In the genomic region with DNA sequence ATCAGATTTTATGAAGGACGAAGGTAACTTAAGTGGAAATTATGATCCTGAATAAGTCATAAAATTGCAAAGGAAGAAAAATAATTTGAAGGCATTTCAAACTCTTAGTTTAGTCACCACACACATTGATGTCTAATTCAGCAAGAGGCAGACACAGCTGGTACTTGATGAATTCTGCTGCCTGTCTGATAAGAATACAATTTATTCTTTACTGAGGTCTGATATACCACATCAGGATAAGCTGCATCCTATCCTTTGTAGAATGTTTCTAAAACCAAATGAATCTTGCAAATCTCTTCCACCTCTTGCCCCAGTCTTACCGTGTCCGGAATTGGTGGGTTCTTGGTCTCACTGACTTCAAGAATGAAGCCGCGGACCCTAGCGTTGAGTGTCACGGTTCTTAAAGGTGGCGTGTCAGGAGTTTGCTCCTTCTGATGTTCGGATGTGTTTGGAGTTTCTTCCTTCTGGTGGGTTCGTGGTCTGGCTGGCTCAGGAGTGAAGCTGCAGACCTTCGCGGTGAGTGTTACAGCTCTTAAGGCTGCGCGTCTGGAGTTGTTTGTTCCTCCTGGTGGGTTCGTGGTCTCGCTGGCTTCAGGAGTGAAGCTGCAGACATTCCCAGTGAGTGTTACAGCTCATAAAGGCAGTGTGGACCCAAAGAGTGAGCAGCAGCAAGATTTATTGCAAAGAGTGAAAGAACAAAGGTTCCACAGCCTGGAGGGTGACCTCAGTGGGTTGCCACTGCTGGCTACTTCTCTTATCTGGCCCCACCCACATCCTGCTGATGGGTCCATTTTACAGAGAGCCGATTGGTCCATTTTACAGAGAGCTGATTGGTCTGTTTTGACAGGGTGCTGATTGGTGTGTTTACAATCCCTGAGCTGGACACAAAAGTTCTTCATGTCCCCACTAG, we compare ENCODE assay signal across 10 cellular contexts. TPM values are rescaled to one million over a fixed set of nuclear protein-coding genes. Genes with fewer than 3 reads are reported as not detected.
DNase-seq lines count a peak whose midpoint lies in the region; ATAC-seq and TF ChIP-seq lines count a peak whose summit lies in the region.
"Not testable (repeated sequence)": the region's sequence is repeated elsewhere in the genome, so short reads cannot be mapped to it uniquely, and the experiment has no call there.
"Had no signal": no experiment of that assay in that cellular context is flagged by ENCODE, and none has a peak within 500 bp of the region (broad histone marks: within the 10 kb centered on the region; RNA-seq: fewer than 3 reads in every experiment).

A gene with protein sequence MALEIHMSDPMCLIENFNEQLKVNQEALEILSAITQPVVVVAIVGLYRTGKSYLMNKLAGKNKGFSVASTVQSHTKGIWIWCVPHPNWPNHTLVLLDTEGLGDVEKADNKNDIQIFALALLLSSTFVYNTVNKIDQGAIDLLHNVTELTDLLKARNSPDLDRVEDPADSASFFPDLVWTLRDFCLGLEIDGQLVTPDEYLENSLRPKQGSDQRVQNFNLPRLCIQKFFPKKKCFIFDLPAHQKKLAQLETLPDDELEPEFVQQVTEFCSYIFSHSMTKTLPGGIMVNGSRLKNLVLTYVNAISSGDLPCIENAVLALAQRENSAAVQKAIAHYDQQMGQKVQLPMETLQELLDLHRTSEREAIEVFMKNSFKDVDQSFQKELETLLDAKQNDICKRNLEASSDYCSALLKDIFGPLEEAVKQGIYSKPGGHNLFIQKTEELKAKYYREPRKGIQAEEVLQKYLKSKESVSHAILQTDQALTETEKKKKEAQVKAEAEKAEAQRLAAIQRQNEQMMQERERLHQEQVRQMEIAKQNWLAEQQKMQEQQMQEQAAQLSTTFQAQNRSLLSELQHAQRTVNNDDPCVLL (minus strand): TSS at position 729 of the 910 bp plus-strand sequence. CDS start 3,305 bp downstream, outside the sequence.

- CTCF ChIA-PET in activated CD4-positive, alpha-beta memory T cell treated with anti-CD3 and anti-CD28 coated beads, Interleukin-2, amount 10 ng/mL, durations not matched to agents 7 days and 5 days (lab: Charles Lee), result interaction anchor here (0.9 to 7.1 kb wide), 15 partner anchors 12 to 288 kb away, joined by 3 to 51 read pairs (median 4); a partner anchor contains a TSS

- peaks cover 37% of the 10 kb centered on the region for H3K36me3 ChIP-seq in DND-41 (ENCODE audit: insufficient read depth, low read length)
- not testable (repeated sequence) for H3K36me3 ChIP-seq in mucosa of descending colon (ENCODE audit: low read depth)

- DNase-seq in DND-41, result peak; percentile 84
- DNase-seq in OCI-M1 (lab: John Stamatoyannopoulos, UW), result peak; percentile 92
- DNase-seq in activated CD4-positive, alpha-beta memory T cell treated with anti-CD3 and anti-CD28 coated beads, Interleukin-2, amount 10 ng/mL, durations not matched to agents 7 days and 5 days, result peak; percentile 86
- DNase-seq in activated naive CD8-positive, alpha-beta T cell treated with anti-CD3 and anti-CD28 coated beads, Interleukin-2, amount 50 U/mL, for 16 hours (ENCODE audit: low read depth, low spot score), result peak; percentile 54
- DNase-seq in mucosa of descending colon, result peak; percentile 23 to 59 (median 44)
- DNase-seq in stimulated activated CD8-positive, alpha-beta memory T cell treated with anti-CD3 and anti-CD28 coated beads, Interleukin-15, amount 100 ng/mL, for 4 hours (ENCODE audit: low read depth in 2 of 2), result peak; percentile 37 to 52

- H3K27me3 ChIP-seq in DND-41 (ENCODE audit: insufficient read depth, low read length, poor library complexity), result not testable (repeated sequence)

- peak within 1 kb of the TSS; percentile 88 for H3K4me2 ChIP-seq in DND-41 (ENCODE audit: insufficient read depth, low read length)

- not testable (repeated sequence) for H4K20me1 ChIP-seq in DND-41 (ENCODE audit: insufficient read depth, low read length)

- not testable (repeated sequence) for H3K9me3 Mint-ChIP-seq in activated CD4-positive, alpha-beta memory T cell treated with anti-CD3 and anti-CD28 coated beads, Interleukin-2, amount 10 ng/mL, durations not matched to agents 7 days and 5 days

- intact Hi-C loops in mucosa of descending colon (cut with DNase I, micrococcal nuclease), result not testable (repeated sequence)

- not testable (repeated sequence) for H3K9me3 ChIP-seq in DND-41 (ENCODE audit: insufficient read depth, low read length, severe bottlenecking); mucosa of descending colon

- not testable (repeated sequence) for H3K27me3 Mint-ChIP-seq in activated CD4-positive, alpha-beta memory T cell treated with anti-CD3 and anti-CD28 coated beads, Interleukin-2, amount 10 ng/mL, durations not matched to agents 7 days and 5 days

- peak within 1 kb of the TSS; percentile 87 for H3K27ac ChIP-seq in DND-41 (ENCODE audit: low read length)

- POLR2A ChIA-PET in activated CD4-positive, alpha-beta memory T cell treated with anti-CD3 and anti-CD28 coated beads, Interleukin-2, amount 10 ng/mL, durations not matched to agents 7 days and 5 days (lab: Charles Lee), result interaction anchor here (0.9 to 10.1 kb wide), 20 partner anchors 9 to 447 kb away, joined by 3 to 171 read pairs (median 9); a partner anchor contains a TSS

- H3K79me2 ChIP-seq in DND-41 (ENCODE audit: insufficient read depth, low read length), result peaks cover 61% of the 10 kb centered on the region

- peak within 1 kb of the TSS; percentile 61 to 69 for H3K4me3 ChIP-seq in DND-41 (ENCODE audit: low read depth in 1 of 2, low read length in 2 of 2)
- H3K4me3 ChIP-seq in mucosa of descending colon, result not testable (repeated sequence)

- TF ChIP-seq CTCF in DND-41 (IDR thresholded peaks at IDR 0.05; ENCODE audit: borderline replicate concordance, extremely low read depth, low read length, poor library complexity, severe bottlenecking); mucosa of descending colon (IDR thresholded peaks at IDR 0.05): not testable (repeated sequence)

- peak within 1 kb of the TSS; percentile 98 for H3K27ac Mint-ChIP-seq in activated CD4-positive, alpha-beta memory T cell treated with anti-CD3 and anti-CD28 coated beads, Interleukin-2, amount 10 ng/mL, durations not matched to agents 7 days and 5 days

- H3K4me3 Mint-ChIP-seq in activated CD4-positive, alpha-beta memory T cell treated with anti-CD3 and anti-CD28 coated beads, Interleukin-2, amount 10 ng/mL, durations not matched to agents 7 days and 5 days, result peak within 1 kb of the TSS; percentile 99

- peaks cover 74% of the 10 kb centered on the region for H3K4me1 Mint-ChIP-seq in activated CD4-positive, alpha-beta memory T cell treated with anti-CD3 and anti-CD28 coated beads, Interleukin-2, amount 10 ng/mL, durations not matched to agents 7 days and 5 days

- ATAC-seq in DND-41 (ENCODE audit: insufficient read depth, low read depth) (peak; percentile 78), GM21390 (IDR thresholded peaks at IDR 0.05; ENCODE audit: unreplicated experiment) (peak; percentile 82), HG03097 (IDR thresholded peaks at IDR 0.05; ENCODE audit: low FRiP score, unreplicated experiment) (peak; percentile 63), mucosa of descending colon (peak; percentile 78)

- H3K9ac ChIP-seq in DND-41 (ENCODE audit: low read depth, low read length), result peak within 1 kb of the TSS; percentile 66

- H3K36me3 Mint-ChIP-seq in activated CD4-positive, alpha-beta memory T cell treated with anti-CD3 and anti-CD28 coated beads, Interleukin-2, amount 10 ng/mL, durations not matched to agents 7 days and 5 days (ENCODE audit: low read depth), result peaks cover 62% of the 10 kb centered on the region

- H3K4me1 ChIP-seq in DND-41 (ENCODE audit: insufficient read depth, low read length), result peaks cover 65% of the 10 kb centered on the region
- not testable (repeated sequence) for H3K4me1 ChIP-seq in mucosa of descending colon (ENCODE audit: low read depth)

- H2AFZ ChIP-seq in DND-41 (ENCODE audit: low read depth, low read length), result peak within 1 kb of the TSS; percentile 41

RNA-seq across cellular contexts. Expression of the gene that starts here (rescaled TPM):
- 100 to 1,000 TPM; 231 to 234 TPM for total RNA-seq in activated CD4-positive, alpha-beta memory T cell treated with anti-CD3 and anti-CD28 coated beads, Interleukin-2, amount 10 ng/mL, durations not matched to agents 7 days and 5 days
- 1 to 10 TPM; 2.1 to 7.3 (median 3.3) TPM for total RNA-seq in mucosa of descending colon
- total RNA-seq: hepatocyte, mesothelial cell of epicardium had no signal

Comparison
In these comparisons a context has a peak if more than half of its experiments do, and no peak if none do; other contexts are left out.
1. RNA of the gene that starts here (total RNA-seq): 231 to 234 TPM in activated CD4-positive, alpha-beta memory T cell treated with anti-CD3 and anti-CD28 coated beads, Interleukin-2, amount 10 ng/mL, durations not matched to agents 7 days and 5 days; 2.1 to 7.3 TPM in mucosa of descending colon; every median in the first group is over 10 times any median in the second.
2. Peak in every context shown above with its lines, with median percentiles within 50 percentile points of each other: ATAC-seq and DNase-seq.